Comparison of ENCODE assay signal across 18 cellular contexts in genomic region chr10:133024711-133025557, GRCh38.
A peak's percentile ranks its signal among the peaks of the same experiment; 100 is the strongest.
DNase-seq lines count a peak whose midpoint lies in the region; ATAC-seq and TF ChIP-seq lines count a peak whose summit lies in the region.
"Had no signal": no experiment of that assay in that cellular context is flagged by ENCODE, and none has a peak within 500 bp of the region (broad histone marks: within the 10 kb centered on the region; RNA-seq: fewer than 3 reads in every experiment).

No MANE protein-coding gene starts in this region.

- DNase-seq in GM23338 (ENCODE audit: low spot score) = peak; percentile 57
- DNase-seq in WTC11 (ENCODE audit: low spot score) = no peak
- DNase-seq in activated CD4-positive, alpha-beta T cell treated with anti-CD3 and anti-CD28 coated beads, Interleukin-2, amount 10 ng/mL, durations not matched to agents 7 days and 5 days = no peak
- no peak for DNase-seq in activated CD4-positive, alpha-beta T cell treated with anti-CD3 and anti-CD28 coated beads for 48 hours
- no peak for DNase-seq in hippocampal formation (lab: John Stamatoyannopoulos, UW)
- DNase-seq: DMS79, NCI-H1436, NCI-H1930, NCI-H2171, NCI-H526, Peyer's patch, SHP77 had no signal

- peaks cover 19 to 57% (median 49%) of the 10 kb centered on the region in 10 experiments for H3K4me1 ChIP-seq in BLaER1 treated with 17β-estradiol and CSF1 and Interleukin-3, amounts not matched to agents 10 nM and 100 nM
- 0 out of 2 replicates have a peak, but pooled peaks cover 4% of the 10 kb centered on the region for H3K4me1 ChIP-seq in GM23338 (ENCODE audit: insufficient read depth)
- H3K4me1 ChIP-seq: Peyer's patch had no signal

- no peak for TF ChIP-seq CTCF in GM23338 (conservative IDR thresholded peaks at IDR 0.05; ENCODE audit: low read depth in 2 of 2)
- no peak for TF ChIP-seq CTCF in WTC11 (IDR thresholded peaks at IDR 0.05)
- no peak for TF ChIP-seq CTCF in nephron (IDR thresholded peaks at IDR 0.05; ENCODE audit: unreplicated experiment in 3 of 3)

- no peaks in the 10 kb centered on the region for H3K36me3 ChIP-seq in BLaER1 treated with 17β-estradiol and CSF1 and Interleukin-3, amounts not matched to agents 10 nM and 100 nM
- no peaks in the 10 kb centered on the region for H3K36me3 ChIP-seq in GM23338 (ENCODE audit: insufficient read depth)
- H3K36me3 ChIP-seq: Peyer's patch had no signal

- H3K4me2 ChIP-seq in BLaER1 treated with 17β-estradiol and CSF1 and Interleukin-3, amounts not matched to agents 10 nM and 100 nM = peak overlapping the region in 8 of 11 experiments; percentile 39 to 81 (median 72); a peak in 14 of 22 replicates
- no peak overlapping the region for H3K4me2 ChIP-seq in GM23338

- H3K27me3 Mint-ChIP-seq in GM23338 (ENCODE audit: insufficient read depth, low read depth, poor library complexity) (peaks cover 19% of the 10 kb centered on the region), WTC11 (ENCODE audit: low read depth) (peaks cover 16% of the 10 kb centered on the region), nephron (ENCODE audit: low read depth) (peaks cover 54% of the 10 kb centered on the region)
- no peaks in the 10 kb centered on the region for H3K27me3 Mint-ChIP-seq in activated CD4-positive, alpha-beta T cell treated with anti-CD3 and anti-CD28 coated beads, Interleukin-2, amount 10 ng/mL, durations not matched to agents 7 days and 5 days

- H3K4me3 Mint-ChIP-seq in GM23338 = no peak overlapping the region
- H3K4me3 Mint-ChIP-seq in WTC11 = no peak overlapping the region
- H3K4me3 Mint-ChIP-seq in nephron = no peak overlapping the region
- no peak overlapping the region for H3K4me3 Mint-ChIP-seq in activated CD4-positive, alpha-beta T cell treated with anti-CD3 and anti-CD28 coated beads, Interleukin-2, amount 10 ng/mL, durations not matched to agents 7 days and 5 days

- peak; percentile 62 for ATAC-seq in GM23338
- peak; percentile 57 for ATAC-seq in WTC11
- ATAC-seq in HG02973 (IDR thresholded peaks at IDR 0.05; ENCODE audit: unreplicated experiment) = no peak

- H3K36me3 Mint-ChIP-seq in GM23338 (ENCODE audit: low read depth) = no peaks in the 10 kb centered on the region
- no peaks in the 10 kb centered on the region for H3K36me3 Mint-ChIP-seq in WTC11
- H3K36me3 Mint-ChIP-seq in nephron (ENCODE audit: low read depth) = no peaks in the 10 kb centered on the region
- no peaks in the 10 kb centered on the region for H3K36me3 Mint-ChIP-seq in activated CD4-positive, alpha-beta T cell treated with anti-CD3 and anti-CD28 coated beads, Interleukin-2, amount 10 ng/mL, durations not matched to agents 7 days and 5 days (ENCODE audit: low read depth)

- H3K79me2 ChIP-seq in GM23338 (replicated peaks; ENCODE audit: insufficient read depth) = no peaks in the 10 kb centered on the region

- H3K9me3 Mint-ChIP-seq in GM23338 (no peaks in the 10 kb centered on the region), WTC11 (no peaks in the 10 kb centered on the region), nephron (no peaks in the 10 kb centered on the region)
- H3K9me3 Mint-ChIP-seq in activated CD4-positive, alpha-beta T cell treated with anti-CD3 and anti-CD28 coated beads, Interleukin-2, amount 10 ng/mL, durations not matched to agents 7 days and 5 days = no peaks in the 10 kb centered on the region

- H3K9me2 ChIP-seq in GM23338 (ENCODE audit: insufficient read depth) = no peaks in the 10 kb centered on the region

- no peak overlapping the region for H3K4me3 ChIP-seq in BLaER1 treated with 17β-estradiol and CSF1 and Interleukin-3, amounts not matched to agents 10 nM and 100 nM
- H3K4me3 ChIP-seq in GM23338 = no peak overlapping the region
- H3K4me3 ChIP-seq: Peyer's patch, SK-N-MC had no signal

- H3K4me1 Mint-ChIP-seq in GM23338 (peaks cover 13% of the 10 kb centered on the region), WTC11 (peaks cover 14% of the 10 kb centered on the region), nephron (peaks cover 29% of the 10 kb centered on the region)
- no peaks in the 10 kb centered on the region for H3K4me1 Mint-ChIP-seq in activated CD4-positive, alpha-beta T cell treated with anti-CD3 and anti-CD28 coated beads, Interleukin-2, amount 10 ng/mL, durations not matched to agents 7 days and 5 days

- no peak overlapping the region for H3K9ac ChIP-seq in BLaER1 treated with 17β-estradiol and CSF1 and Interleukin-3, amounts not matched to agents 10 nM and 100 nM

- peaks cover 0 to 18% (median 0%) of the 10 kb centered on the region in 11 experiments; a peak in 3 of 22 replicates for H4K20me1 ChIP-seq in BLaER1 treated with 17β-estradiol and CSF1 and Interleukin-3, amounts not matched to agents 10 nM and 100 nM
- no peaks in the 10 kb centered on the region for H4K20me1 ChIP-seq in GM23338 (replicated peaks; ENCODE audit: insufficient read depth)

- no peaks in the 10 kb centered on the region; a peak in 2 of 22 replicates for H3K9me3 ChIP-seq in BLaER1 treated with 17β-estradiol and CSF1 and Interleukin-3, amounts not matched to agents 10 nM and 100 nM (replicated peaks in 1 of 11)
- H3K9me3 ChIP-seq: Peyer's patch had no signal

- H3K27me3 ChIP-seq in BLaER1 treated with 17β-estradiol and CSF1 and Interleukin-3, amounts not matched to agents 10 nM and 100 nM = peaks cover 13 to 60% (median 51%) of the 10 kb centered on the region in 11 experiments
- no peaks in the 10 kb centered on the region for H3K27me3 ChIP-seq in GM23338 (ENCODE audit: insufficient read depth)

- CTCF ChIA-PET in WTC11 (lab: Charles Lee) = interaction anchor here (1.0 to 1.4 kb wide), 3 partner anchors 22 to 76 kb away, joined by 3 to 4 read pairs (median 3); no protein-coding TSS in a partner anchor
- CTCF ChIA-PET in activated CD4-positive, alpha-beta T cell treated with anti-CD3 and anti-CD28 coated beads, Interleukin-2, amount 10 ng/mL, durations not matched to agents 7 days and 5 days (lab: Charles Lee) = no interaction called here

- H3K27ac ChIP-seq in BLaER1 treated with 17β-estradiol and CSF1 and Interleukin-3, amounts not matched to agents 10 nM and 100 nM = no peak overlapping the region
- no peak overlapping the region for H3K27ac ChIP-seq in GM23338 (ENCODE audit: low read depth)
- H3K27ac ChIP-seq: C4-2B, HL-60, Peyer's patch, SK-N-MC had no signal

- POLR2A ChIA-PET in WTC11 (lab: Charles Lee) = no interaction called here
- POLR2A ChIA-PET in activated CD4-positive, alpha-beta T cell treated with anti-CD3 and anti-CD28 coated beads, Interleukin-2, amount 10 ng/mL, durations not matched to agents 7 days and 5 days (lab: Charles Lee) = no interaction called here

- no peaks in the 10 kb centered on the region for H3F3A ChIP-seq in GM23338 (replicated peaks; ENCODE audit: low read depth)

- H2AFZ ChIP-seq in GM23338 = peak overlapping the region; percentile 45

- H3K27ac Mint-ChIP-seq in GM23338 (no peak overlapping the region), WTC11 (peak overlapping the region; percentile 60), nephron (peak overlapping the region; percentile 50 to 77 (median 59))
- no peak overlapping the region for H3K27ac Mint-ChIP-seq in activated CD4-positive, alpha-beta T cell treated with anti-CD3 and anti-CD28 coated beads, Interleukin-2, amount 10 ng/mL, durations not matched to agents 7 days and 5 days

TF ChIP-seq in GM23338, 12 proteins besides CTCF, POLR2A, EP300 and RAD21 (continues in another document):
- TF ChIP-seq EZH2 (IDR thresholded peaks at IDR 0.05; ENCODE audit: low read depth, unreplicated experiment) = no peak

TF ChIP-seq in WTC11, 78 proteins besides CTCF, POLR2A, EP300 and RAD21:
- TF ChIP-seq TP53 (CRISPR knock-in tag; IDR thresholded peaks at IDR 0.05) (no peak), MAX (CRISPR knock-in tag; IDR thresholded peaks at IDR 0.05) (peak; percentile 34; the same call in 1 of the 2 replicates)

Comparison
In these comparisons a context has a peak if more than half of its experiments do, and no peak if none do; other contexts are left out.
1. H3K27ac Mint-ChIP-seq: peak in WTC11 (single experiment) and nephron (3 of 3); none in GM23338 (single experiment) and activated CD4-positive, alpha-beta T cell treated with anti-CD3 and anti-CD28 coated beads, Interleukin-2, amount 10 ng/mL, durations not matched to agents 7 days and 5 days (single experiment).